In genomic region chr6:32244270-32244669, GRCh38 we compare ENCODE assay signal across 9 cellular contexts. TPM values are rescaled to one million over a fixed set of nuclear protein-coding genes. Genes with fewer than 3 reads are reported as not detected.
DNase-seq lines count a peak whose midpoint lies in the region; ATAC-seq and TF ChIP-seq lines count a peak whose summit lies in the region.
"Had no signal": no experiment of that assay in that cellular context is flagged by ENCODE, and none has a peak within 500 bp of the region (broad histone marks: within the 10 kb centered on the region; RNA-seq: fewer than 3 reads in every experiment).

No MANE protein-coding gene starts in this region.

- H3K9me2 ChIP-seq in OCI-LY7 (ENCODE audit: insufficient read depth, low read length): no peaks in the 10 kb centered on the region

- TF ChIP-seq CTCF in OCI-LY7 (conservative IDR thresholded peaks at IDR 0.05; ENCODE audit: low read length): no peak
- TF ChIP-seq CTCF in mucosa of descending colon (IDR thresholded peaks at IDR 0.05): no peak
- TF ChIP-seq CTCF in vagina (IDR thresholded peaks at IDR 0.05): no peak

- peaks cover 8% of the 10 kb centered on the region; the same call in 1 of the 2 replicates for H3K36me3 ChIP-seq in OCI-LY7 (ENCODE audit: insufficient read depth, low read length)
- no peaks in the 10 kb centered on the region for H3K36me3 ChIP-seq in mucosa of descending colon (ENCODE audit: low read depth)
- H3K36me3 ChIP-seq in vagina: no peaks in the 10 kb centered on the region
- H3K36me3 ChIP-seq: brain microvascular endothelial cell had no signal

- intact Hi-C loops in OCI-LY7 (cut with micrococcal nuclease; ENCODE audit: unreplicated experiment): loop anchor here (2.0 to 10.0 kb wide), 3 partner anchors 27 to 457 kb away; no protein-coding TSS in a partner anchor
- intact Hi-C loops in mucosa of descending colon (cut with DNase I, micrococcal nuclease): loop anchor here in 1 of 2 donors (10.0 kb wide), 1 partner anchor 451 kb away; no protein-coding TSS in a partner anchor
- intact Hi-C loops in vagina (cut with DNase I): loop anchor here (10.0 kb wide), 1 partner anchor 119 kb away; the partner anchor contains the start of gene ATF6B

- no peak for DNase-seq in OCI-LY7 (ENCODE audit: low spot score)
- DNase-seq in fibroblast of gingiva (ENCODE audit: low read depth): peak; percentile 66
- DNase-seq in mucosa of descending colon: no peak
- peak in 1 of 2 donors; percentile 95 for DNase-seq in vagina (ENCODE audit: extremely low spot score in 2 of 2)
- no peak for DNase-seq in amniotic stem cell (lab: John Stamatoyannopoulos, UW)
- DNase-seq in NCI-H128 (lab: John Stamatoyannopoulos, UW; ENCODE audit: unreplicated experiment): no peak
- DNase-seq in SHP77 treated with DMSO at 0.1 percent for 48 hours (lab: John Stamatoyannopoulos, UW): no peak
- DNase-seq: NCI-H2029 had no signal

- POLR2A ChIA-PET in OCI-LY7 (lab: Charles Lee): no interaction called here

- H3K9me3 ChIP-seq in OCI-LY7 (ENCODE audit: low read length) (peaks cover 15% of the 10 kb centered on the region), mucosa of descending colon (no peaks in the 10 kb centered on the region), vagina (no peaks in the 10 kb centered on the region)

- no peak overlapping the region for H3K27ac ChIP-seq in OCI-LY7 (ENCODE audit: low read depth, low read length, poor library complexity, severe bottlenecking)
- peak overlapping the region; percentile 85 for H3K27ac ChIP-seq in vagina
- H3K27ac ChIP-seq: brain microvascular endothelial cell had no signal

- CTCF ChIA-PET in OCI-LY7 (lab: Charles Lee; ENCODE audit: unreplicated experiment): interaction anchor here (2.0 kb wide), 1 partner anchor 169 kb away, joined by 8 read pairs; no protein-coding TSS in a partner anchor

- no peaks in the 10 kb centered on the region for H3K27me3 ChIP-seq in vagina
- H3K27me3 ChIP-seq: brain microvascular endothelial cell had no signal

- H4K20me1 ChIP-seq in OCI-LY7 (ENCODE audit: insufficient read depth, low read length): no peaks in the 10 kb centered on the region

- peaks cover 19% of the 10 kb centered on the region for H3K4me1 ChIP-seq in OCI-LY7 (ENCODE audit: insufficient read depth, low read length, poor library complexity, severe bottlenecking)
- H3K4me1 ChIP-seq in mucosa of descending colon (ENCODE audit: low read depth): no peaks in the 10 kb centered on the region
- H3K4me1 ChIP-seq in vagina: peaks cover 13% of the 10 kb centered on the region

- H3K79me2 ChIP-seq in OCI-LY7 (ENCODE audit: insufficient read depth, low read depth, low read length): no peaks in the 10 kb centered on the region

- peak overlapping the region; percentile 89; the same call in 1 of the 2 replicates for H2AFZ ChIP-seq in OCI-LY7 (ENCODE audit: low read length)

- peak overlapping the region; percentile 53; the same call in 1 of the 2 replicates for H3K4me2 ChIP-seq in OCI-LY7 (ENCODE audit: low read length)

- H3K4me3 ChIP-seq in OCI-LY7 (ENCODE audit: low read depth, low read length, poor library complexity, severe bottlenecking) (peak overlapping the region; percentile 25), mucosa of descending colon (no peak overlapping the region), vagina (peak overlapping the region in 1 of 2 donors; percentile 24)

- ATAC-seq in mucosa of descending colon: peak; percentile 46

- peak in 1 of 2 donors; percentile 46 for TF ChIP-seq POLR2A in vagina (IDR thresholded peaks at IDR 0.05)

- BruUV-seq in OCI-LY7 (replicated peaks; lab: Mats Ljungman, UMichigan): no TSS peak

RNA-seq across cellular contexts. Expression of gene NOTCH4, which starts 20.4 kb away (rescaled TPM):
- 0.93 and 1.4 TPM in 2 replicates for total RNA-seq in OCI-LY7 (2014; rRNA removed; shearing (Covaris generic))
- total RNA-seq in OCI-LY7 (2022): 2.1 and 2.4 TPM in 2 replicates
- total RNA-seq in mucosa of descending colon: 10 to 100 TPM in 1 of 3 donors, 1 to 10 TPM in 2; 1.5 to 10.5 (median 4.0) TPM
- 18.2 TPM for total RNA-seq in vagina

RNA-seq across cellular contexts. Expression of gene GPSM3, which starts 51.8 kb away (rescaled TPM):
- 94.4 and 101 TPM in 2 replicates for total RNA-seq in OCI-LY7 (2014; rRNA removed; shearing (Covaris generic))
- total RNA-seq in OCI-LY7 (2022) (99.9 and 100 TPM in 2 replicates), mucosa of descending colon (10 to 100 TPM in 1 of 3 donors, 1 to 10 TPM in 2; 6.6 to 14.7 (median 9.9) TPM), vagina (16.2 TPM)

RNA-seq across cellular contexts. Expression of gene PBX2, which starts 54.3 kb away (rescaled TPM):
- total RNA-seq in OCI-LY7 (2014; rRNA removed; shearing (Covaris generic)): 23.1 and 23.7 TPM in 2 replicates
- 77.3 and 80.5 TPM in 2 replicates for total RNA-seq in OCI-LY7 (2022)
- total RNA-seq in mucosa of descending colon: 10 to 100 TPM; 49.4 to 97.7 (median 53.9) TPM
- 49.4 TPM for total RNA-seq in vagina
